Comparison of ENCODE assay signal across 9 cellular contexts in the genomic region with DNA sequence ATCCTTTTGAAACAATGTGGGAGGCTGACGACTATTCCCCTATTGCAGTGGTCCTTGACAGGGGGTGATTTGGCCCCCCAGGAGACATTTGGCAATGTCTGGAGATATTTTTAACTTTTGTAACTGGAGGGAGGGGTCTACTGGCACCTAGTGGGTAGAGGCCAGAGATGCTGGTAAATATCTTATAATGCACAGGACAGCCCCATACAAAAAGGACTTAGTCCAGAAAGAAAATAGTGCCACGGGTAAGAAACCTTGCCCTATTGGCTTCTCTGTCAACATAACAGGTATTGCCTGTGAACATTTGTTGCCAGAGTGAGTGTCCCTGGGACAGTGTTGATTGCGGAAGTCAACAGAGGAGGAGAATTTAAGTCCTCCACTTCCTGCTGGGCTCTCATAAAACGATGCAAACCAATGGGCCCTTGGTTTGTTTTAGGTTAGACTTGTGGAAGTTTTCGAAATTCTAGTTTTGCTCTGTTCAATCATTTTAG.
A peak's percentile ranks its signal among the peaks of the same experiment; 100 is the strongest.
DNase-seq lines count a peak whose midpoint lies in the region; ATAC-seq and TF ChIP-seq lines count a peak whose summit lies in the region.
"Had no signal": no experiment of that assay in that cellular context is flagged by ENCODE, and none has a peak within 500 bp of the region (broad histone marks: within the 10 kb centered on the region; RNA-seq: fewer than 3 reads in every experiment).

No MANE protein-coding gene starts in this region.

- ATAC-seq in GM19328 (IDR thresholded peaks at IDR 0.05; ENCODE audit: unreplicated experiment) (no peak), GM18861 (IDR thresholded peaks at IDR 0.05; ENCODE audit: unreplicated experiment) (no peak)

- H3K27me3 Mint-ChIP-seq in brain = no peaks in the 10 kb centered on the region
- no peaks in the 10 kb centered on the region for H3K27me3 Mint-ChIP-seq in osteocyte (ENCODE audit: unreplicated experiment)

- peak overlapping the region in 3 of 5 experiments; percentile 56 to 96 (median 94) for H3K27ac Mint-ChIP-seq in brain
- peak overlapping the region; percentile 97 for H3K27ac Mint-ChIP-seq in osteocyte (ENCODE audit: unreplicated experiment)

- H3K9me3 ChIP-seq in MG63 = no peaks in the 10 kb centered on the region

- H3K9me3 Mint-ChIP-seq in brain (no peaks in the 10 kb centered on the region), osteocyte (ENCODE audit: unreplicated experiment) (no peaks in the 10 kb centered on the region)

- no peak overlapping the region for H3K4me3 ChIP-seq in MG63

- H3K4me3 Mint-ChIP-seq in brain = peak overlapping the region in 3 of 5 experiments; percentile 36 to 88 (median 42)
- H3K4me3 Mint-ChIP-seq in osteocyte (ENCODE audit: unreplicated experiment) = no peak overlapping the region

- no peaks in the 10 kb centered on the region for H3K27me3 ChIP-seq in MG63

- H3K36me3 ChIP-seq in MG63 = no peaks in the 10 kb centered on the region

- DNase-seq in DMS53 (lab: John Stamatoyannopoulos, UW) (peak; percentile 73), HT-29 (ENCODE audit: low spot score) (peak; percentile 80), osteocyte (ENCODE audit: extremely low spot score, unreplicated experiment) (no peak), MG63 (no peak)
- DNase-seq: activated CD4-positive, alpha-beta T cell treated with anti-CD3 and anti-CD28 coated beads for 48 hours; islet precursor cell had no signal

- no peaks in the 10 kb centered on the region for H3K36me3 Mint-ChIP-seq in brain
- H3K36me3 Mint-ChIP-seq in osteocyte (ENCODE audit: unreplicated experiment) = no peaks in the 10 kb centered on the region

- TF ChIP-seq CTCF in brain (conservative IDR thresholded peaks at IDR 0.05) (no peak), osteocyte (IDR thresholded peaks at IDR 0.05) (peak; percentile 37)

- H3K4me1 Mint-ChIP-seq in brain = peaks cover 43% of the 10 kb centered on the region
- H3K4me1 Mint-ChIP-seq in osteocyte (ENCODE audit: unreplicated experiment) = peaks cover 43% of the 10 kb centered on the region

Comparison
In these comparisons a context has a peak if more than half of its experiments do, and no peak if none do; other contexts are left out.
1. DNase-seq: peak in DMS53 (single experiment) and HT-29 (single experiment); none in osteocyte (single experiment) and MG63 (single experiment).